Comparison of ENCODE assay signal across 8 cellular contexts in genomic region chr13:31161583-31162150, GRCh38. TPM values are rescaled to one million over a fixed set of nuclear protein-coding genes. Genes with fewer than 3 reads are reported as not detected.
DNase-seq lines count a peak whose midpoint lies in the region; ATAC-seq and TF ChIP-seq lines count a peak whose summit lies in the region.

HSPH1 (minus strand) TSS chr13:31161904; CDS start chr13:31161582, 322 bp downstream.

- H3K27me3 Mint-ChIP-seq in endodermal cell (ENCODE audit: insufficient read depth): peaks cover 1% of the 10 kb centered on the region

- ATAC-seq in GM19467 (IDR thresholded peaks at IDR 0.05; ENCODE audit: unreplicated experiment): peak; percentile 80

- H3K4me1 Mint-ChIP-seq in endodermal cell: peaks cover 24% of the 10 kb centered on the region

- peaks cover 16% of the 10 kb centered on the region for H3K36me3 ChIP-seq in endodermal cell (ENCODE audit: control insufficient read depth, insufficient read depth, low read length)

- no peaks in the 10 kb centered on the region for H3K9me3 ChIP-seq in endodermal cell (ENCODE audit: control insufficient read depth, low read length)

- peak within 1 kb of the TSS; percentile 95 for H3K4me3 ChIP-seq in endodermal cell (ENCODE audit: low read length)

- H3K27ac Mint-ChIP-seq in endodermal cell: peak within 1 kb of the TSS; percentile 97

- H3K36me3 Mint-ChIP-seq in endodermal cell (ENCODE audit: low read depth): peaks cover 23% of the 10 kb centered on the region

- H3K9ac ChIP-seq in endodermal cell (ENCODE audit: extremely low read depth, low read length, poor library complexity, severe bottlenecking): peak within 1 kb of the TSS; percentile 87

- DNase-seq in COR-L47 (lab: John Stamatoyannopoulos, UW): peak; percentile 96
- peak; percentile 85 for DNase-seq in HS-27A (ENCODE audit: low read depth)
- peak; percentile 93 for DNase-seq in NK-92 (lab: John Stamatoyannopoulos, UW; ENCODE audit: unreplicated experiment)
- DNase-seq in activated CD8-positive, alpha-beta memory T cell treated with anti-CD3 and anti-CD28 coated beads for 4 hours (ENCODE audit: low read depth in 2 of 2): peak; percentile 97 to 99
- peak; percentile 99 for DNase-seq in endodermal cell
- DNase-seq in mesenteric fat pad (ENCODE audit: low spot score): peak; percentile 100
- peak; percentile 93 for DNase-seq in stimulated activated CD8-positive, alpha-beta memory T cell treated with anti-CD3 and anti-CD28 coated beads, Interleukin-15, amount 100 ng/mL, for 24 hours (ENCODE audit: low read depth)

- H3K9me3 Mint-ChIP-seq in endodermal cell: no peaks in the 10 kb centered on the region

- H3K4me3 Mint-ChIP-seq in endodermal cell: peak within 1 kb of the TSS; percentile 96

- peak; percentile 54 for TF ChIP-seq CTCF in endodermal cell (conservative IDR thresholded peaks at IDR 0.05)

- H3K27ac ChIP-seq in endodermal cell (ENCODE audit: low read depth, low read length): peak within 1 kb of the TSS; percentile 95

- H3K4me1 ChIP-seq in endodermal cell (ENCODE audit: control insufficient read depth, insufficient read depth, low read length): no peaks in the 10 kb centered on the region

- H3K27me3 ChIP-seq in endodermal cell (ENCODE audit: control insufficient read depth, insufficient read depth, low read length, poor library complexity, severe bottlenecking): no peaks in the 10 kb centered on the region

- WGBS in endodermal cell (ENCODE audit: insufficient coverage in 1 of 2, insufficient read length in 1 of 2), 2 experiments: 0% methylated on average over 9 to 52 of the region's 52 CpGs

RNA-seq across cellular contexts. Expression of gene HSPH1, which starts in this region (rescaled TPM):
- 100 to 1,000 TPM in 1 of 2 donors, 10 to 100 TPM in 1; 88.0 to 120 TPM for total RNA-seq in endodermal cell
- 58.8 TPM for polyA plus RNA-seq in endodermal cell (2013, experiment 1 of 2)
- 62.1 TPM for polyA plus RNA-seq in endodermal cell (2013, experiment 2 of 2)
- total RNA-seq in mesenteric fat pad: 59.6 TPM

Comparison
In these comparisons a context has a peak if more than half of its experiments do, and no peak if none do; other contexts are left out.
1. Peak in every context shown above with its lines: DNase-seq, ATAC-seq, H3K4me3 ChIP-seq and H3K27ac ChIP-seq.